ENCODE assay signal across 8 cellular contexts in genomic region chr11:121575250-121575962, GRCh38.
DNase-seq lines count a peak whose midpoint lies in the region; ATAC-seq, FAIRE-seq and TF ChIP-seq lines count a peak whose summit lies in the region.

No MANE protein-coding gene starts in this region.

- intact Hi-C loops in kidney (cut with DNase I), result no loop called here
- intact Hi-C loops in upper lobe of right lung (cut with DNase I), result no loop called here

- H3K4me3 ChIP-seq in kidney (ENCODE audit: low read length in 2 of 2), result no peak overlapping the region
- H3K4me3 ChIP-seq in upper lobe of right lung, result no peak overlapping the region

- H3K27me3 ChIP-seq in upper lobe of right lung, result no peaks in the 10 kb centered on the region

- no peaks in the 10 kb centered on the region for H3K9me3 ChIP-seq in kidney (ENCODE audit: control insufficient read depth in 1 of 2, low read length in 2 of 2)
- no peaks in the 10 kb centered on the region for H3K9me3 ChIP-seq in upper lobe of right lung

- H3K36me3 ChIP-seq in kidney (ENCODE audit: control insufficient read depth in 1 of 2, insufficient read depth in 2 of 2, low read length in 2 of 2), result no peaks in the 10 kb centered on the region
- H3K36me3 ChIP-seq in upper lobe of right lung, result no peaks in the 10 kb centered on the region

- no peak for FAIRE-seq in kidney (lab: Jason Lieb, UNC)

- DNase-seq in SHP77 treated with DMSO at 0.1 percent for 48 hours (lab: John Stamatoyannopoulos, UW) (peak; percentile 82), kidney (peak; percentile 91), upper lobe of right lung (peak; percentile 89), NCI-H345 treated with DMSO at 0.1 percent for 48 hours (lab: John Stamatoyannopoulos, UW; ENCODE audit: unreplicated experiment) (no peak), NCI-H2029 (lab: John Stamatoyannopoulos, UW) (no peak), GOT3 (lab: John Stamatoyannopoulos, UW) (no peak)

- ATAC-seq in GM18520 (IDR thresholded peaks at IDR 0.05; ENCODE audit: unreplicated experiment), result peak; percentile 56
- ATAC-seq in HG02678 (IDR thresholded peaks at IDR 0.05; ENCODE audit: unreplicated experiment), result peak; percentile 59
- ATAC-seq in upper lobe of right lung, result peak; percentile 97

- H3K4me1 ChIP-seq in kidney (ENCODE audit: control insufficient read depth in 1 of 2, insufficient read depth in 1 of 2, low read depth in 1 of 2, low read length in 2 of 2) (peaks cover 8 to 10% of the 10 kb centered on the region in 2 donors), upper lobe of right lung (peaks cover 30% of the 10 kb centered on the region)

- H3K9ac ChIP-seq in kidney (ENCODE audit: low read length in 2 of 2), result no peak overlapping the region

- H3K27ac ChIP-seq in kidney (ENCODE audit: low read depth in 2 of 2, low read length in 2 of 2) (peak overlapping the region; percentile 29 to 63), upper lobe of right lung (peak overlapping the region; percentile 3)

- TF ChIP-seq CTCF in kidney (IDR thresholded peaks at IDR 0.05; ENCODE audit: borderline replicate concordance, extremely low read depth, insufficient read depth) (no peak), upper lobe of right lung (IDR thresholded peaks at IDR 0.05) (no peak)

Comparison
In these comparisons a context has a peak if more than half of its experiments do, and no peak if none do; other contexts are left out.
1. DNase-seq: peak in SHP77 treated with DMSO at 0.1 percent for 48 hours (single experiment), kidney (single experiment) and upper lobe of right lung (single experiment); none in NCI-H345 treated with DMSO at 0.1 percent for 48 hours (single experiment), NCI-H2029 (single experiment) and GOT3 (single experiment).
2. Peak in every context shown above with its lines, with median percentiles within 50 percentile points of each other: ATAC-seq.